Comparison of ENCODE assay signal across 9 cellular contexts in the genomic region with DNA sequence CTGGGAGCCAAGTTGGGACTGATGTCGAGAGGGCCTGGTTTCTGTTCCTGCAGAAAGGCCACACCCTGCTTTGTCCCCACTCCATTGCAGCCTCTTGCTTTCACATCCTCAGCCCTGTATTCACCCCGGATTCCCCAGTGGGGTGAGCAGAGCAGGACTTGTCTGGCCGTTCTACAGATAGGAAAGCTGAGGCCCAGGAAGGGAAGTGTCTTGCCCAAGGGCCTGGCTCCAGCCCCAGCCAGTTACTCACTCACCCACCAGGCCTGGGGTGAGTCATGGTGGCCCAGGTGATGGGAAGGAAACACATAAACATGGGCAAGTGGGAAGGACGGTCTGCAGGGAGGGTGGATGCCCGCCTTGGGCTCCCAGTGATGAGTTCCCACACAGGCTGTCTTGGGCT. TPM values are rescaled to one million over a fixed set of nuclear protein-coding genes. Genes with fewer than 3 reads are reported as not detected.
DNase-seq lines count a peak whose midpoint lies in the region; ATAC-seq, FAIRE-seq and TF ChIP-seq lines count a peak whose summit lies in the region.
"Had no signal": no experiment of that assay in that cellular context is flagged by ENCODE, and none has a peak within 500 bp of the region (broad histone marks: within the 10 kb centered on the region; RNA-seq: fewer than 3 reads in every experiment).

No MANE protein-coding gene starts in this region.

- H3K79me2 ChIP-seq in H1 (ENCODE audit: control insufficient read depth in 1 of 2, insufficient read depth in 2 of 2, low read length in 2 of 2) = no peaks in the 10 kb centered on the region

- no peak for TF ChIP-seq RAD21 in H1 (IDR thresholded peaks at IDR 0.05 in 1 of 2, conservative IDR thresholded peaks at IDR 0.05 in 1 of 2; ENCODE audit: low read depth in 2 of 2, low read length in 2 of 2)

- peak; percentile 30 for DNase-seq in DMS53 (lab: John Stamatoyannopoulos, UW)
- DNase-seq in DMS53 treated with DMSO at 0.1 percent for 48 hours (lab: John Stamatoyannopoulos, UW; ENCODE audit: unreplicated experiment) = no peak
- peak; percentile 22 for DNase-seq in NCI-H446 treated with DMSO at 0.1 percent for 48 hours (lab: John Stamatoyannopoulos, UW)
- no peak for DNase-seq in H1 (ENCODE audit: low read depth in 1 of 2, low spot score in 2 of 2)
- no peak for DNase-seq in stimulated activated effector memory CD8-positive, alpha-beta T cell treated with anti-CD3 and anti-CD28 coated beads, Interleukin-12 subunit alpha, Interleukin-12 subunit beta, amount 100 ng/mL, for 72 hours (ENCODE audit: low spot score in 2 of 2)
- DNase-seq in sigmoid colon = no peak
- no peak for DNase-seq in immature natural killer cell

- no peak overlapping the region for H2BK120ac ChIP-seq in H1 (replicated peaks; ENCODE audit: low read depth, low read length)

- H2AFZ ChIP-seq in H1 (ENCODE audit: low read length) = no peak overlapping the region

- no peak overlapping the region for H4K8ac ChIP-seq in H1 (ENCODE audit: extremely low read depth, insufficient read depth, low read length)

- peaks cover 0 to 2% of the 10 kb centered on the region in 2 experiments for H4K20me1 ChIP-seq in H1 (replicated peaks in 1 of 2; ENCODE audit: control insufficient read depth in 1 of 2, insufficient read depth in 2 of 2, low read length in 2 of 2)

- peaks cover 3% of the 10 kb centered on the region; the same call in 1 of the 2 replicates for H3K23me2 ChIP-seq in H1 (ENCODE audit: low read depth, low read length)

- CTCF ChIA-PET in H1 (lab: Charles Lee; ENCODE audit: partially characterized antibody) = interaction anchor here (1.0 to 33.0 kb wide), 10 partner anchors 9 to 288 kb away, joined by 3 to 984 read pairs (median 3); no protein-coding TSS in a partner anchor

- 77% methylated on average over 5 of the region's 5 CpGs; no CpG with 5 or more reads in 1 of the 2 experiments for WGBS in H1 (ENCODE audit: extremely low coverage in 1 of 2, insufficient coverage in 1 of 2, insufficient read length in 1 of 2, insufficient replicate concordance in 2 of 2, low coverage in 1 of 2, low lambda C conversion rate in 2 of 2, missing lambda C conversion rate in 1 of 2), 2 experiments
- 64 to 71% methylated on average over 5 of the region's 5 CpGs for WGBS in sigmoid colon, 2 donors

- H3K9ac ChIP-seq in H1 (replicated peaks in 1 of 4; ENCODE audit: extremely low read depth in 1 of 4, low read depth in 3 of 4, low read length in 3 of 4) = no peak overlapping the region

- H3K4me3 ChIP-seq in H1 (ENCODE audit: extremely low read depth in 1 of 4, insufficient read depth in 2 of 4, low read depth in 3 of 4, low read length in 4 of 4) (no peak overlapping the region), sigmoid colon (no peak overlapping the region)

- no peak for FAIRE-seq in H1 (lab: Jason Lieb, UNC)
- FAIRE-seq: A204.1 had no signal

- TF ChIP-seq CTCF in H1 (IDR thresholded peaks at IDR 0.05; ENCODE audit: control extremely low read depth in 1 of 3, insufficient read depth in 1 of 3, low read depth in 1 of 3, low read length in 3 of 3) = no peak
- no peak for TF ChIP-seq CTCF in sigmoid colon (IDR thresholded peaks at IDR 0.05)

- H3K4me3 Mint-ChIP-seq in stimulated activated effector memory CD8-positive, alpha-beta T cell treated with anti-CD3 and anti-CD28 coated beads, Interleukin-12 subunit alpha, Interleukin-12 subunit beta, amount 100 ng/mL, for 72 hours = no peak overlapping the region
- H3K4me3 Mint-ChIP-seq in immature natural killer cell = no peak overlapping the region

- peaks cover under 1% of the 10 kb centered on the region for H3K36me3 Mint-ChIP-seq in stimulated activated effector memory CD8-positive, alpha-beta T cell treated with anti-CD3 and anti-CD28 coated beads, Interleukin-12 subunit alpha, Interleukin-12 subunit beta, amount 100 ng/mL, for 72 hours
- no peaks in the 10 kb centered on the region for H3K36me3 Mint-ChIP-seq in immature natural killer cell

- H3K18ac ChIP-seq in H1 (ENCODE audit: extremely low read depth, low read length) = no peak overlapping the region

- no peak overlapping the region for H4K5ac ChIP-seq in H1 (ENCODE audit: insufficient read length, low read depth, low read length)

- H3K27ac ChIP-seq in H1 (ENCODE audit: low read depth, low read length) (no peak overlapping the region), sigmoid colon (no peak overlapping the region)

- H3K4me1 ChIP-seq in H1 (replicated peaks in 1 of 4; ENCODE audit: control insufficient read depth in 3 of 4, insufficient read depth in 4 of 4, low read length in 3 of 4) = peaks cover 0 to 7% (median 5%) of the 10 kb centered on the region in 4 experiments; a peak in 6 of 7 replicates
- H3K4me1 ChIP-seq in sigmoid colon = peaks cover 0 to 14% (median 5%) of the 10 kb centered on the region in 4 donors

- no peak overlapping the region for H2BK5ac ChIP-seq in H1 (ENCODE audit: low read depth, low read length)

- H3K9me3 ChIP-seq in H1 (ENCODE audit: insufficient read depth in 2 of 2, low read depth in 1 of 2, low read length in 1 of 2) (no peaks in the 10 kb centered on the region), sigmoid colon (no peaks in the 10 kb centered on the region)

- H2BK20ac ChIP-seq in H1 (ENCODE audit: low read length) = no peak overlapping the region

- H3K27me3 Mint-ChIP-seq in immature natural killer cell (ENCODE audit: low read depth in 3 of 3) = peaks cover 0 to 7% (median 4%) of the 10 kb centered on the region in 3 donors

- no peak overlapping the region for H3K14ac ChIP-seq in H1 (ENCODE audit: insufficient read length)

- TF ChIP-seq POLR2A in H1 (IDR thresholded peaks at IDR 0.05; ENCODE audit: control extremely low read depth in 1 of 2, low read depth in 2 of 2, low read length in 2 of 2) (no peak), sigmoid colon (IDR thresholded peaks at IDR 0.05) (no peak)

- no peak for TF ChIP-seq EP300 in H1 (IDR thresholded peaks at IDR 0.05; ENCODE audit: borderline replicate concordance in 1 of 2, low read depth in 2 of 2, low read length in 2 of 2)
- TF ChIP-seq EP300 in sigmoid colon (IDR thresholded peaks at IDR 0.05) = no peak

- peaks cover 0 to 14% (median 7%) of the 10 kb centered on the region in 4 experiments; a peak in 4 of 7 replicates for H3K27me3 ChIP-seq in H1 (replicated peaks in 1 of 4; ENCODE audit: control insufficient read depth in 3 of 4, extremely low read depth in 1 of 4, insufficient read depth in 3 of 4, low read length in 3 of 4)
- no peaks in the 10 kb centered on the region for H3K27me3 ChIP-seq in sigmoid colon

- peaks cover 9% of the 10 kb centered on the region for H3K4me1 Mint-ChIP-seq in stimulated activated effector memory CD8-positive, alpha-beta T cell treated with anti-CD3 and anti-CD28 coated beads, Interleukin-12 subunit alpha, Interleukin-12 subunit beta, amount 100 ng/mL, for 72 hours
- H3K4me1 Mint-ChIP-seq in immature natural killer cell = peaks cover 0 to 4% of the 10 kb centered on the region in 2 donors

- H3K79me1 ChIP-seq in H1 (ENCODE audit: low read depth, low read length) = no peaks in the 10 kb centered on the region

- H2AK5ac ChIP-seq in H1 (ENCODE audit: low read depth, low read length) = no peak overlapping the region

- no peak overlapping the region for H3K56ac ChIP-seq in H1 (replicated peaks; ENCODE audit: insufficient read length, low read depth, low read length)

- intact Hi-C loops in sigmoid colon (cut with DNase I) = no loop called here

- no peak overlapping the region for H2BK15ac ChIP-seq in H1 (ENCODE audit: low read length)

- no peak overlapping the region for H3K4ac ChIP-seq in H1 (replicated peaks; ENCODE audit: insufficient read length, low read depth, low read length)

- H2BK12ac ChIP-seq in H1 (ENCODE audit: low read depth, low read length) = 0 out of 2 replicates have a peak overlapping the region, but pooled peaks have one; percentile 9

- no peaks in the 10 kb centered on the region for H3K36me3 ChIP-seq in H1 (ENCODE audit: control insufficient read depth in 2 of 4, insufficient read depth in 4 of 4, low read length in 3 of 4)
- H3K36me3 ChIP-seq in sigmoid colon = no peaks in the 10 kb centered on the region

- no peak overlapping the region for H3K4me2 ChIP-seq in H1 (ENCODE audit: insufficient read depth in 1 of 2, low read depth in 2 of 2, low read length in 2 of 2)

- no peaks in the 10 kb centered on the region for H3K9me3 Mint-ChIP-seq in stimulated activated effector memory CD8-positive, alpha-beta T cell treated with anti-CD3 and anti-CD28 coated beads, Interleukin-12 subunit alpha, Interleukin-12 subunit beta, amount 100 ng/mL, for 72 hours
- H3K9me3 Mint-ChIP-seq in immature natural killer cell = no peaks in the 10 kb centered on the region

- H3K23ac ChIP-seq in H1 (ENCODE audit: insufficient read length) = no peak overlapping the region

- ATAC-seq in stimulated activated effector memory CD8-positive, alpha-beta T cell treated with anti-CD3 and anti-CD28 coated beads, Interleukin-12 subunit alpha, Interleukin-12 subunit beta, amount 100 ng/mL, for 72 hours = peak; percentile 55
- ATAC-seq in HG02970 (IDR thresholded peaks at IDR 0.05; ENCODE audit: low FRiP score, unreplicated experiment) = no peak

- POLR2A ChIA-PET in H1 (lab: Charles Lee; ENCODE audit: partially characterized antibody) = no interaction called here

- no peak overlapping the region for H3K27ac Mint-ChIP-seq in stimulated activated effector memory CD8-positive, alpha-beta T cell treated with anti-CD3 and anti-CD28 coated beads, Interleukin-12 subunit alpha, Interleukin-12 subunit beta, amount 100 ng/mL, for 72 hours
- no peak overlapping the region for H3K27ac Mint-ChIP-seq in immature natural killer cell

- H4K91ac ChIP-seq in H1 (replicated peaks; ENCODE audit: insufficient read length, low read length) = no peak overlapping the region

TF ChIP-seq in H1, 55 proteins besides CTCF, POLR2A, EP300 and RAD21 (continues in another document):
- TF ChIP-seq, protein P1, sequence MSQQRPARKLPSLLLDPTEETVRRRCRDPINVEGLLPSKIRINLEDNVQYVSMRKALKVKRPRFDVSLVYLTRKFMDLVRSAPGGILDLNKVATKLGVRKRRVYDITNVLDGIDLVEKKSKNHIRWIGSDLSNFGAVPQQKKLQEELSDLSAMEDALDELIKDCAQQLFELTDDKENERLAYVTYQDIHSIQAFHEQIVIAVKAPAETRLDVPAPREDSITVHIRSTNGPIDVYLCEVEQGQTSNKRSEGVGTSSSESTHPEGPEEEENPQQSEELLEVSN (IDR thresholded peaks at IDR 0.05) = no peak

RNA-seq across cellular contexts. Expression of a gene that starts 6.1 kb away (rescaled TPM):
- 19.4 and 20.5 TPM in 2 replicates for total RNA-seq in H1 (2021; fragmentation: NEBNext Ultra II Directional; extraction: Animal tissue kit (Norgen Biotek cat#: 25700))
- polyA plus RNA-seq in H1 (2011; rRNA removed) = 24.9 and 32.1 TPM in 2 replicates
- 17.8 TPM for polyA plus RNA-seq in H1 (2011; cell fraction: cytosol; rRNA removed)
- polyA plus RNA-seq in H1 (2011; cell fraction: nucleus; rRNA removed) = 17.4 TPM
- polyA plus RNA-seq in H1 (2012, experiment 1 of 2) = 9.6 to 11.4 TPM (median 11.0 TPM) in 4 replicates
- 11.4 TPM for polyA plus RNA-seq in H1 (2012, experiment 2 of 2)
- polyA plus RNA-seq in H1 (2013, experiment 1 of 2) = 10.2 TPM
- polyA plus RNA-seq in H1 (2013, experiment 2 of 2) = 11.0 TPM
- 19.6 and 30.2 TPM in 2 replicates for polyA minus RNA-seq in H1 (2011; rRNA and poly(A)+ RNA removed)
- 18.8 TPM for polyA minus RNA-seq in H1 (2011; cell fraction: cytosol; rRNA and poly(A)+ RNA removed)
- polyA minus RNA-seq in H1 (2011; cell fraction: nucleus; rRNA and poly(A)+ RNA removed) = 18.1 TPM
- total RNA-seq in sigmoid colon = 1 to 10 TPM; 6.3 to 7.5 (median 7.0) TPM
- polyA plus RNA-seq in sigmoid colon = 1 to 10 TPM; 3.0 to 7.6 (median 4.2) TPM
- 1 to 10 TPM; 1.2 to 4.3 (median 1.6) TPM for polyA plus RNA-seq in immature natural killer cell

Comparison
In these comparisons a context has a peak if more than half of its experiments do, and no peak if none do; other contexts are left out.
1. DNase-seq: peak in DMS53 (single experiment) and NCI-H446 treated with DMSO at 0.1 percent for 48 hours (single experiment); none in DMS53 treated with DMSO at 0.1 percent for 48 hours (single experiment), H1 (0 of 2), stimulated activated effector memory CD8-positive, alpha-beta T cell treated with anti-CD3 and anti-CD28 coated beads, Interleukin-12 subunit alpha, Interleukin-12 subunit beta, amount 100 ng/mL, for 72 hours (0 of 2), sigmoid colon (single experiment) and immature natural killer cell (0 of 3).